ENCODE assay signal across 9 cellular contexts in genomic region chr19:49690073-49690655, GRCh38. TPM values are rescaled to one million over a fixed set of nuclear protein-coding genes. Genes with fewer than 3 reads are reported as not detected.
DNase-seq lines count a peak whose midpoint lies in the region; ATAC-seq and TF ChIP-seq lines count a peak whose summit lies in the region.
"Had no signal": no experiment of that assay in that cellular context is flagged by ENCODE, and none has a peak within 500 bp of the region (broad histone marks: within the 10 kb centered on the region; RNA-seq: fewer than 3 reads in every experiment).

No MANE protein-coding gene starts in this region.

- H3K4me1 Mint-ChIP-seq in activated T-helper 1 cell treated with anti-CD3 and anti-CD28 coated beads, Interleukin-12 subunit alpha, Interleukin-12 subunit beta, Interleukin-2, Interleukin-4 antibody, amounts not matched to agents 30 ng/mL and 10 ng/mL and 1 ng/mL, durations not matched to agents 14 hours and 24 hours and 36 hours (ENCODE audit: low read depth) = peaks cover 19% of the 10 kb centered on the region

- peak overlapping the region; percentile 97 for H3K4me2 ChIP-seq in hepatocyte

- H3K4me3 ChIP-seq in hepatocyte (peak overlapping the region; percentile 63), skeletal muscle cell (ENCODE audit: low read depth, low read length) (peak overlapping the region; percentile 55)

- TF ChIP-seq CTCF in hepatocyte (IDR thresholded peaks at IDR 0.05; ENCODE audit: poor library complexity) = no peak

- peak overlapping the region; percentile 61 for H3K27ac ChIP-seq in hepatocyte

- peak overlapping the region; percentile 77 for H3K4me3 Mint-ChIP-seq in activated T-helper 1 cell treated with anti-CD3 and anti-CD28 coated beads, Interleukin-12 subunit alpha, Interleukin-12 subunit beta, Interleukin-2, Interleukin-4 antibody, amounts not matched to agents 30 ng/mL and 10 ng/mL and 1 ng/mL, durations not matched to agents 14 hours and 24 hours and 36 hours

- H3K36me3 ChIP-seq in ES-I3 (ENCODE audit: insufficient read depth, low read length) (peaks cover 8% of the 10 kb centered on the region; the same call in 1 of the 2 replicates), hepatocyte (replicated peaks; ENCODE audit: insufficient read depth, low read depth) (peaks cover 1% of the 10 kb centered on the region)

- intact Hi-C loops in activated T-helper 1 cell treated with anti-CD3 and anti-CD28 coated beads, Interleukin-12 subunit alpha, Interleukin-12 subunit beta, Interleukin-2, Interleukin-4 antibody, amounts not matched to agents 30 ng/mL and 10 ng/mL and 1 ng/mL, durations not matched to agents 14 hours and 24 hours and 36 hours (cut with micrococcal nuclease) = no loop called here

- no peaks in the 10 kb centered on the region for H4K20me1 ChIP-seq in hepatocyte (ENCODE audit: insufficient read depth, poor library complexity, severe bottlenecking)

- H3K36me3 Mint-ChIP-seq in activated T-helper 1 cell treated with anti-CD3 and anti-CD28 coated beads, Interleukin-12 subunit alpha, Interleukin-12 subunit beta, Interleukin-2, Interleukin-4 antibody, amounts not matched to agents 30 ng/mL and 10 ng/mL and 1 ng/mL, durations not matched to agents 14 hours and 24 hours and 36 hours (ENCODE audit: low read depth) = peaks cover 25% of the 10 kb centered on the region

- DNase-seq in activated T-helper 1 cell treated with anti-CD3 and anti-CD28 coated beads, Interleukin-12 subunit alpha, Interleukin-12 subunit beta, Interleukin-2, Interleukin-4 antibody, amounts not matched to agents 30 ng/mL and 10 ng/mL and 1 ng/mL, durations not matched to agents 14 hours and 24 hours and 36 hours (ENCODE audit: low spot score) = no peak
- peak; percentile 20 for DNase-seq in hepatocyte (ENCODE audit: low spot score)
- DNase-seq in skeletal muscle cell (ENCODE audit: low read depth) = no peak
- no peak for DNase-seq in NCI-H69 (lab: John Stamatoyannopoulos, UW)
- DNase-seq in cerebellar nuclear complex (lab: John Stamatoyannopoulos, UW) = no peak

- H3K9me3 ChIP-seq in ES-I3 (ENCODE audit: control insufficient read depth, insufficient read depth, low read length) = no peaks in the 10 kb centered on the region
- H3K9me3 ChIP-seq in hepatocyte (ENCODE audit: low read depth) = no peaks in the 10 kb centered on the region

- H2AFZ ChIP-seq in hepatocyte = peak overlapping the region; percentile 90

- H3K9ac ChIP-seq in ES-I3 (ENCODE audit: low read depth, low read length) = peak overlapping the region; percentile 75

- ATAC-seq in GM21390 (IDR thresholded peaks at IDR 0.05; ENCODE audit: unreplicated experiment) (no peak), GM18868 (IDR thresholded peaks at IDR 0.05; ENCODE audit: unreplicated experiment) (no peak)

- H3K27ac Mint-ChIP-seq in activated T-helper 1 cell treated with anti-CD3 and anti-CD28 coated beads, Interleukin-12 subunit alpha, Interleukin-12 subunit beta, Interleukin-2, Interleukin-4 antibody, amounts not matched to agents 30 ng/mL and 10 ng/mL and 1 ng/mL, durations not matched to agents 14 hours and 24 hours and 36 hours = peak overlapping the region; percentile 70

- WGBS in hepatocyte (ENCODE audit: low lambda C conversion rate, missing lambda C conversion rate) = 32% methylated on average over 39 of the region's 39 CpGs

- H3K79me2 ChIP-seq in hepatocyte = no peaks in the 10 kb centered on the region

- H3K27me3 Mint-ChIP-seq in activated T-helper 1 cell treated with anti-CD3 and anti-CD28 coated beads, Interleukin-12 subunit alpha, Interleukin-12 subunit beta, Interleukin-2, Interleukin-4 antibody, amounts not matched to agents 30 ng/mL and 10 ng/mL and 1 ng/mL, durations not matched to agents 14 hours and 24 hours and 36 hours (ENCODE audit: insufficient read depth) = peaks cover 14% of the 10 kb centered on the region

- no peaks in the 10 kb centered on the region for H3K9me2 ChIP-seq in hepatocyte (replicated peaks; ENCODE audit: insufficient read depth)

- peaks cover 15% of the 10 kb centered on the region; the same call in 1 of the 2 replicates for H3K4me1 ChIP-seq in ES-I3 (ENCODE audit: insufficient read depth, low read length)
- peaks cover 17% of the 10 kb centered on the region for H3K4me1 ChIP-seq in hepatocyte (ENCODE audit: insufficient read depth)

- H3K27me3 ChIP-seq in hepatocyte = peaks cover 5% of the 10 kb centered on the region

- no peaks in the 10 kb centered on the region for H3K9me3 Mint-ChIP-seq in activated T-helper 1 cell treated with anti-CD3 and anti-CD28 coated beads, Interleukin-12 subunit alpha, Interleukin-12 subunit beta, Interleukin-2, Interleukin-4 antibody, amounts not matched to agents 30 ng/mL and 10 ng/mL and 1 ng/mL, durations not matched to agents 14 hours and 24 hours and 36 hours
- H3K9me3 Mint-ChIP-seq: activated naive CD4-positive, alpha-beta T cell treated with anti-CD3 and anti-CD28 coated beads, Interleukin-2, amount 50 U/mL, for 72 hours had no signal

RNA-seq across cellular contexts. Expression of gene CPT1C, which starts 0.8 kb away (rescaled TPM):
- 3.1 and 3.9 TPM in 2 replicates for total RNA-seq in activated T-helper 1 cell treated with anti-CD3 and anti-CD28 coated beads, Interleukin-12 subunit alpha, Interleukin-12 subunit beta, Interleukin-2, Interleukin-4 antibody, amounts not matched to agents 30 ng/mL and 10 ng/mL and 1 ng/mL, durations not matched to agents 14 hours and 24 hours and 36 hours
- 6.2 and 6.7 TPM in 2 replicates for total RNA-seq in hepatocyte
- 6.8 and 10.0 TPM in 2 replicates for polyA plus RNA-seq in hepatocyte

RNA-seq across cellular contexts. Expression of gene ADM5, which starts 0.8 kb away (rescaled TPM):
- 6.0 and 6.9 TPM in 2 replicates for total RNA-seq in activated T-helper 1 cell treated with anti-CD3 and anti-CD28 coated beads, Interleukin-12 subunit alpha, Interleukin-12 subunit beta, Interleukin-2, Interleukin-4 antibody, amounts not matched to agents 30 ng/mL and 10 ng/mL and 1 ng/mL, durations not matched to agents 14 hours and 24 hours and 36 hours
- 0.12 and 0.50 TPM in 2 replicates for total RNA-seq in hepatocyte
- not detected in 2 replicates for polyA plus RNA-seq in hepatocyte

RNA-seq across cellular contexts. Expression of gene PRMT1, which starts 13.1 kb away (rescaled TPM):
- total RNA-seq in activated T-helper 1 cell treated with anti-CD3 and anti-CD28 coated beads, Interleukin-12 subunit alpha, Interleukin-12 subunit beta, Interleukin-2, Interleukin-4 antibody, amounts not matched to agents 30 ng/mL and 10 ng/mL and 1 ng/mL, durations not matched to agents 14 hours and 24 hours and 36 hours = 450 and 462 TPM in 2 replicates
- total RNA-seq in hepatocyte = 189 and 195 TPM in 2 replicates
- 175 and 180 TPM in 2 replicates for polyA plus RNA-seq in hepatocyte

RNA-seq across cellular contexts. Expression of gene BCL2L12, which starts 24.4 kb away (rescaled TPM):
- total RNA-seq in activated T-helper 1 cell treated with anti-CD3 and anti-CD28 coated beads, Interleukin-12 subunit alpha, Interleukin-12 subunit beta, Interleukin-2, Interleukin-4 antibody, amounts not matched to agents 30 ng/mL and 10 ng/mL and 1 ng/mL, durations not matched to agents 14 hours and 24 hours and 36 hours = 72.2 and 73.7 TPM in 2 replicates
- total RNA-seq in hepatocyte = 4.9 and 13.8 TPM in 2 replicates
- polyA plus RNA-seq in hepatocyte = 28.3 and 32.5 TPM in 2 replicates

RNA-seq across cellular contexts. Expression of gene IRF3, which starts 24.5 kb away (rescaled TPM):
- 149 and 156 TPM in 2 replicates for total RNA-seq in activated T-helper 1 cell treated with anti-CD3 and anti-CD28 coated beads, Interleukin-12 subunit alpha, Interleukin-12 subunit beta, Interleukin-2, Interleukin-4 antibody, amounts not matched to agents 30 ng/mL and 10 ng/mL and 1 ng/mL, durations not matched to agents 14 hours and 24 hours and 36 hours
- total RNA-seq in hepatocyte = 39.2 and 55.6 TPM in 2 replicates
- polyA plus RNA-seq in hepatocyte = 38.8 and 41.8 TPM in 2 replicates
